In genomic region chr22:26756675-26757293, GRCh38 we compare ENCODE assay signal across 1 cellular context.
A peak's percentile ranks its signal among the peaks of the same experiment; 100 is the strongest.
TF ChIP-seq lines count a peak whose summit lies in the region.

No MANE protein-coding gene starts in this region.

TF ChIP-seq in IMR-90, 13 proteins besides CTCF, POLR2A, EP300 and RAD21 (continued from another document):
- TF ChIP-seq BHLHE40 (IDR thresholded peaks at IDR 0.05; ENCODE audit: low read depth, low read length) (peak; percentile 38; the same call in 1 of the 2 replicates), SMC3 (IDR thresholded peaks at IDR 0.05; ENCODE audit: low read depth, low read length) (peak; percentile 86), NFE2L2 (IDR thresholded peaks at IDR 0.05; ENCODE audit: low read depth, low read length) (no peak), MAFK (IDR thresholded peaks at IDR 0.05; ENCODE audit: low read depth, low read length) (no peak)
- TF ChIP-seq, protein P1, sequence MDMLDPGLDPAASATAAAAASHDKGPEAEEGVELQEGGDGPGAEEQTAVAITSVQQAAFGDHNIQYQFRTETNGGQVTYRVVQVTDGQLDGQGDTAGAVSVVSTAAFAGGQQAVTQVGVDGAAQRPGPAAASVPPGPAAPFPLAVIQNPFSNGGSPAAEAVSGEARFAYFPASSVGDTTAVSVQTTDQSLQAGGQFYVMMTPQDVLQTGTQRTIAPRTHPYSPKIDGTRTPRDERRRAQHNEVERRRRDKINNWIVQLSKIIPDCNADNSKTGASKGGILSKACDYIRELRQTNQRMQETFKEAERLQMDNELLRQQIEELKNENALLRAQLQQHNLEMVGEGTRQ (IDR thresholded peaks at IDR 0.05; ENCODE audit: low read depth, low read length): no peak
TF ChIP-seq in IMR-90: peak in this region for 4.
